Comparison of ENCODE assay signal across 15 cellular contexts in genomic region chr22:37920131-37920530, GRCh38. TPM values are rescaled to one million over a fixed set of nuclear protein-coding genes. Genes with fewer than 3 reads are reported as not detected.
A peak's percentile ranks its signal among the peaks of the same experiment; 100 is the strongest.
DNase-seq lines count a peak whose midpoint lies in the region; ATAC-seq and TF ChIP-seq lines count a peak whose summit lies in the region.
"Had no signal": no experiment of that assay in that cellular context is flagged by ENCODE, and none has a peak within 500 bp of the region (broad histone marks: within the 10 kb centered on the region; RNA-seq: fewer than 3 reads in every experiment).

No MANE protein-coding gene starts in this region.

- H3K4me3 Mint-ChIP-seq in activated CD4-positive, alpha-beta T cell treated with anti-CD3 and anti-CD28 coated beads, Interleukin-2, amount 10 ng/mL, durations not matched to agents 7 days and 5 days = peak overlapping the region; percentile 17
- H3K4me3 Mint-ChIP-seq in activated naive CD8-positive, alpha-beta T cell treated with anti-CD3 and anti-CD28 coated beads, Interleukin-2, amount 10 ng/mL, durations not matched to agents 7 days and 5 days = peak overlapping the region; percentile 83
- no peak overlapping the region for H3K4me3 Mint-ChIP-seq in osteocyte (ENCODE audit: unreplicated experiment)
- H3K4me3 Mint-ChIP-seq: neural progenitor cell had no signal

- POLR2A ChIA-PET in activated CD4-positive, alpha-beta T cell treated with anti-CD3 and anti-CD28 coated beads, Interleukin-2, amount 10 ng/mL, durations not matched to agents 7 days and 5 days (lab: Charles Lee) = no interaction called here
- POLR2A ChIA-PET in activated naive CD8-positive, alpha-beta T cell treated with anti-CD3 and anti-CD28 coated beads, Interleukin-2, amount 10 ng/mL, durations not matched to agents 7 days and 5 days (lab: Charles Lee) = no interaction called here

- TF ChIP-seq CTCF in osteocyte (IDR thresholded peaks at IDR 0.05) = no peak

- no peaks in the 10 kb centered on the region for H3K9me3 Mint-ChIP-seq in activated CD4-positive, alpha-beta T cell treated with anti-CD3 and anti-CD28 coated beads, Interleukin-2, amount 10 ng/mL, durations not matched to agents 7 days and 5 days
- H3K9me3 Mint-ChIP-seq in activated naive CD8-positive, alpha-beta T cell treated with anti-CD3 and anti-CD28 coated beads, Interleukin-2, amount 10 ng/mL, durations not matched to agents 7 days and 5 days = no peaks in the 10 kb centered on the region
- H3K9me3 Mint-ChIP-seq in osteocyte (ENCODE audit: unreplicated experiment) = no peaks in the 10 kb centered on the region
- H3K9me3 Mint-ChIP-seq: neural progenitor cell had no signal

- peak; percentile 32 for ATAC-seq in activated naive CD8-positive, alpha-beta T cell treated with anti-CD3 and anti-CD28 coated beads, Interleukin-2, amount 10 ng/mL, durations not matched to agents 7 days and 5 days (ENCODE audit: low read depth)
- ATAC-seq in GM21723 (IDR thresholded peaks at IDR 0.05; ENCODE audit: unreplicated experiment) = no peak

- DNase-seq in activated CD4-positive, alpha-beta T cell treated with anti-CD3 and anti-CD28 coated beads, Interleukin-2, amount 10 ng/mL, durations not matched to agents 7 days and 5 days = no peak
- no peak for DNase-seq in activated CD4-positive, alpha-beta T cell treated with anti-CD3 and anti-CD28 coated beads, Interleukin-2, amount 50 U/mL, for 1 hour
- DNase-seq in MV-4-11 (lab: John Stamatoyannopoulos, UW) = peak; percentile 81
- no peak for DNase-seq in activated naive CD8-positive, alpha-beta T cell treated with anti-CD3 and anti-CD28 coated beads, Interleukin-2, amount 10 ng/mL, durations not matched to agents 7 days and 5 days
- no peak for DNase-seq in osteocyte (ENCODE audit: extremely low spot score, unreplicated experiment)
- DNase-seq in SW 1271 (lab: John Stamatoyannopoulos, UW) = no peak
- DNase-seq in occipital lobe (lab: John Stamatoyannopoulos, UW) = no peak
- DNase-seq: activated CD8-positive, alpha-beta memory T cell treated with anti-CD3 and anti-CD28 coated beads, Interleukin-2, amount 50 U/mL, for 48 hours; H7; KG1; NCI-H187; SHP77 had no signal

- H3K27ac Mint-ChIP-seq in activated CD4-positive, alpha-beta T cell treated with anti-CD3 and anti-CD28 coated beads, Interleukin-2, amount 10 ng/mL, durations not matched to agents 7 days and 5 days = peak overlapping the region; percentile 91
- peak overlapping the region; percentile 96 for H3K27ac Mint-ChIP-seq in activated naive CD8-positive, alpha-beta T cell treated with anti-CD3 and anti-CD28 coated beads, Interleukin-2, amount 10 ng/mL, durations not matched to agents 7 days and 5 days
- H3K27ac Mint-ChIP-seq in osteocyte (ENCODE audit: unreplicated experiment) = peak overlapping the region; percentile 8
- H3K27ac Mint-ChIP-seq: neural progenitor cell had no signal

- H3K27me3 Mint-ChIP-seq in activated CD4-positive, alpha-beta T cell treated with anti-CD3 and anti-CD28 coated beads, Interleukin-2, amount 10 ng/mL, durations not matched to agents 7 days and 5 days = no peaks in the 10 kb centered on the region
- no peaks in the 10 kb centered on the region for H3K27me3 Mint-ChIP-seq in activated naive CD8-positive, alpha-beta T cell treated with anti-CD3 and anti-CD28 coated beads, Interleukin-2, amount 10 ng/mL, durations not matched to agents 7 days and 5 days
- no peaks in the 10 kb centered on the region for H3K27me3 Mint-ChIP-seq in osteocyte (ENCODE audit: unreplicated experiment)

- H3K36me3 Mint-ChIP-seq in activated CD4-positive, alpha-beta T cell treated with anti-CD3 and anti-CD28 coated beads, Interleukin-2, amount 10 ng/mL, durations not matched to agents 7 days and 5 days (ENCODE audit: low read depth) = peaks cover 15% of the 10 kb centered on the region
- H3K36me3 Mint-ChIP-seq in activated naive CD8-positive, alpha-beta T cell treated with anti-CD3 and anti-CD28 coated beads, Interleukin-2, amount 10 ng/mL, durations not matched to agents 7 days and 5 days = peaks cover 4% of the 10 kb centered on the region
- peaks cover 13% of the 10 kb centered on the region for H3K36me3 Mint-ChIP-seq in osteocyte (ENCODE audit: unreplicated experiment)

- CTCF ChIA-PET in activated CD4-positive, alpha-beta T cell treated with anti-CD3 and anti-CD28 coated beads, Interleukin-2, amount 10 ng/mL, durations not matched to agents 7 days and 5 days (lab: Charles Lee) = interaction anchor here (0.7 to 1.4 kb wide), 2 partner anchors 15 to 102 kb away, joined by 3 read pairs; no protein-coding TSS in a partner anchor

- H3K4me1 Mint-ChIP-seq in activated CD4-positive, alpha-beta T cell treated with anti-CD3 and anti-CD28 coated beads, Interleukin-2, amount 10 ng/mL, durations not matched to agents 7 days and 5 days = peaks cover 11% of the 10 kb centered on the region
- peaks cover 6% of the 10 kb centered on the region for H3K4me1 Mint-ChIP-seq in activated naive CD8-positive, alpha-beta T cell treated with anti-CD3 and anti-CD28 coated beads, Interleukin-2, amount 10 ng/mL, durations not matched to agents 7 days and 5 days
- H3K4me1 Mint-ChIP-seq in osteocyte (ENCODE audit: unreplicated experiment) = no peaks in the 10 kb centered on the region
- H3K4me1 Mint-ChIP-seq: neural progenitor cell had no signal

RNA-seq across cellular contexts. Expression of gene MICALL1, which starts 14.0 kb away (rescaled TPM):
- 10 to 100 TPM; 27.6 to 30.7 TPM for total RNA-seq in activated CD4-positive, alpha-beta T cell treated with anti-CD3 and anti-CD28 coated beads, Interleukin-2, amount 10 ng/mL, durations not matched to agents 7 days and 5 days
- total RNA-seq in activated naive CD8-positive, alpha-beta T cell treated with anti-CD3 and anti-CD28 coated beads, Interleukin-2, amount 10 ng/mL, durations not matched to agents 7 days and 5 days = 10 to 100 TPM; 27.9 to 31.3 TPM
- total RNA-seq in osteocyte (51.2 and 56.6 TPM in 2 replicates), occipital lobe (22.9 TPM)

RNA-seq across cellular contexts. Expression of gene C22orf23, which starts 33.3 kb away (rescaled TPM):
- under 1 TPM in 1 of 2 experiments, not detected in 1; 0.23 TPM for total RNA-seq in activated CD4-positive, alpha-beta T cell treated with anti-CD3 and anti-CD28 coated beads, Interleukin-2, amount 10 ng/mL, durations not matched to agents 7 days and 5 days
- not detected for total RNA-seq in activated naive CD8-positive, alpha-beta T cell treated with anti-CD3 and anti-CD28 coated beads, Interleukin-2, amount 10 ng/mL, durations not matched to agents 7 days and 5 days
- total RNA-seq in osteocyte (not detected in 2 replicates), occipital lobe (0.31 TPM)
- total RNA-seq: liver had no signal

RNA-seq across cellular contexts. Expression of gene POLR2F, which starts 33.4 kb away (rescaled TPM):
- 10 to 100 TPM; 58.5 to 66.3 TPM for total RNA-seq in activated CD4-positive, alpha-beta T cell treated with anti-CD3 and anti-CD28 coated beads, Interleukin-2, amount 10 ng/mL, durations not matched to agents 7 days and 5 days
- 10 to 100 TPM; 60.2 to 61.4 TPM for total RNA-seq in activated naive CD8-positive, alpha-beta T cell treated with anti-CD3 and anti-CD28 coated beads, Interleukin-2, amount 10 ng/mL, durations not matched to agents 7 days and 5 days
- total RNA-seq in osteocyte (77.9 and 81.1 TPM in 2 replicates), occipital lobe (17.8 TPM)

Comparison
In these comparisons a context has a peak if more than half of its experiments do, and no peak if none do; other contexts are left out.
1. H3K27ac Mint-ChIP-seq: peak in every context shown above with its lines; median percentile 96 in activated naive CD8-positive, alpha-beta T cell treated with anti-CD3 and anti-CD28 coated beads, Interleukin-2, amount 10 ng/mL, durations not matched to agents 7 days and 5 days; 91 in activated CD4-positive, alpha-beta T cell treated with anti-CD3 and anti-CD28 coated beads, Interleukin-2, amount 10 ng/mL, durations not matched to agents 7 days and 5 days; 8 in osteocyte.